Comparison of ENCODE assay signal across 8 cellular contexts in the genomic region with DNA sequence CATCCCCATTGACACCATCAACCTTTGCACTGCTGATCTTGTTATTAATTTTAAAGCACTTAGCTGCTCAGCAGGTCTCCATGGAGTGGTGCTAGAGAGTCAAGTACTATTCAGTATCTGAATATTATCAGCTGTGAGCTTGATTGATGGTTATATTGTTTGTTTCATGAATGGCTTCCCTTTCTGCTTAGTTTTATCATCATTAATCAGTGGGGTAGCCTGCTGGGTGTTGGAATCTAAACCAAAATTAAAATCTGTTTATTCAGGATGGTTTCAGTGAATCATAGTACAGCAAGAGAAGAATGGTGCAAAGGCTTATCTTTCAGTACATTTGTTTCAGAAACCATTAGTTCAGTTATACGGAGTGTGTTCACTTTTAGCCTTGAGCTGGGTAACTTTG. TPM values are rescaled to one million over a fixed set of nuclear protein-coding genes. Genes with fewer than 3 reads are reported as not detected.
A peak's percentile ranks its signal among the peaks of the same experiment; 100 is the strongest.
DNase-seq lines count a peak whose midpoint lies in the region; ATAC-seq and TF ChIP-seq lines count a peak whose summit lies in the region.

No MANE protein-coding gene starts in this region.

- no peak overlapping the region for H2AFZ ChIP-seq in PC-3 (ENCODE audit: low read length)

- no peaks in the 10 kb centered on the region for H3K36me3 ChIP-seq in PC-3 (ENCODE audit: low read depth, low read length)

- no peaks in the 10 kb centered on the region for H3K9me3 ChIP-seq in PC-3 (ENCODE audit: low read length)

- CTCF ChIA-PET in PC-3 (lab: Charles Lee), result interaction anchor here (0.6 to 1.3 kb wide), 6 partner anchors 14 to 72 kb away, joined by 3 to 10 read pairs (median 5); no protein-coding TSS in a partner anchor

- BruUV-seq in PC-3 (replicated peaks; lab: Mats Ljungman, UMichigan), result no TSS peak

- H4K20me1 ChIP-seq in PC-3 (ENCODE audit: low read length), result no peaks in the 10 kb centered on the region

- TF ChIP-seq CTCF in PC-3 (conservative IDR thresholded peaks at IDR 0.05; ENCODE audit: low read depth, low read length), result peak; percentile 82
- TF ChIP-seq CTCF in fibroblast of villous mesenchyme (IDR thresholded peaks at IDR 0.05; ENCODE audit: insufficient read depth, low read depth, low read length), result peak; percentile 41
- peak; percentile 61 for TF ChIP-seq CTCF in type B pancreatic cell (conservative IDR thresholded peaks at IDR 0.05)
- no peak for TF ChIP-seq CTCF in lower leg skin (IDR thresholded peaks at IDR 0.05)
- TF ChIP-seq CTCF in nephron progenitor cell (IDR thresholded peaks at IDR 0.05), result no peak

- H3K27me3 Mint-ChIP-seq in type B pancreatic cell, result no peaks in the 10 kb centered on the region
- peaks cover 3% of the 10 kb centered on the region for H3K27me3 Mint-ChIP-seq in nephron progenitor cell (ENCODE audit: low read depth, poor library complexity)

- H3K36me3 Mint-ChIP-seq in type B pancreatic cell (no peaks in the 10 kb centered on the region), nephron progenitor cell (ENCODE audit: low read depth) (no peaks in the 10 kb centered on the region)

- H3K4me3 ChIP-seq in PC-3 (ENCODE audit: low read length), result no peak overlapping the region
- H3K4me3 ChIP-seq in fibroblast of villous mesenchyme (ENCODE audit: low read depth, low read length), result no peak overlapping the region
- H3K4me3 ChIP-seq in lower leg skin (ENCODE audit: low read depth, poor library complexity, severe bottlenecking), result no peak overlapping the region

- no peak for TF ChIP-seq POLR2A in lower leg skin (IDR thresholded peaks at IDR 0.05)

- H3K9me3 Mint-ChIP-seq in type B pancreatic cell (no peaks in the 10 kb centered on the region), nephron progenitor cell (no peaks in the 10 kb centered on the region)

- H3F3A ChIP-seq in PC-3 (ENCODE audit: low read length, unreplicated experiment), result no peaks in the 10 kb centered on the region

- ATAC-seq in GM18867 (IDR thresholded peaks at IDR 0.05; ENCODE audit: unreplicated experiment) (peak; percentile 80), HG03571 (IDR thresholded peaks at IDR 0.05; ENCODE audit: unreplicated experiment) (peak; percentile 84), PC-3 (peak; percentile 85)

- 19 to 34% methylated on average over 1 of the region's 1 CpG for WGBS in lower leg skin, 2 donors

- no peak overlapping the region for H3K4me2 ChIP-seq in PC-3 (ENCODE audit: low read length)

- H3K4me1 Mint-ChIP-seq in type B pancreatic cell (ENCODE audit: unreplicated experiment) (peaks cover 3% of the 10 kb centered on the region), nephron progenitor cell (no peaks in the 10 kb centered on the region)

- H3K9me2 ChIP-seq in PC-3 (replicated peaks; ENCODE audit: low read length), result no peaks in the 10 kb centered on the region

- POLR2A ChIA-PET in PC-3 (lab: Charles Lee; ENCODE audit: unreplicated experiment), result no interaction called here

- intact Hi-C loops in PC-3 (cut with micrococcal nuclease), result loop anchor here (1.0 kb wide), 1 partner anchor 72 kb away; no protein-coding TSS in a partner anchor
- intact Hi-C loops in lower leg skin (cut with DNase I; ENCODE audit: low total_unique reads), result loop anchor here (2.0 kb wide), 1 partner anchor 72 kb away; no protein-coding TSS in a partner anchor

- H3K27me3 ChIP-seq in PC-3 (ENCODE audit: low read length), result no peaks in the 10 kb centered on the region

- H3K4me3 Mint-ChIP-seq in type B pancreatic cell (peak overlapping the region; percentile 60), nephron progenitor cell (no peak overlapping the region)

- no peaks in the 10 kb centered on the region for H3K79me2 ChIP-seq in PC-3 (ENCODE audit: low read length)

- H3K27ac Mint-ChIP-seq in type B pancreatic cell (peak overlapping the region; percentile 64), nephron progenitor cell (no peak overlapping the region)

- H3K4me1 ChIP-seq in PC-3 (ENCODE audit: insufficient read depth, low read length), result no peaks in the 10 kb centered on the region; the same call in 1 of the 2 replicates

- no peak overlapping the region for H3K27ac ChIP-seq in PC-3 (ENCODE audit: low read length)

- DNase-seq in Ammon's horn (ENCODE audit: low spot score) (peak; percentile 69), PC-3 (peak; percentile 69), fibroblast of villous mesenchyme (ENCODE audit: low read depth) (peak; percentile 19), type B pancreatic cell (ENCODE audit: extremely low spot score, unreplicated experiment) (no peak), lower leg skin (ENCODE audit: low spot score in 2 of 2) (no peak), nephron progenitor cell (no peak)

- no peak overlapping the region for H3K9ac ChIP-seq in PC-3 (ENCODE audit: low read length)

RNA-seq across cellular contexts. Expression of a gene that starts 42.5 kb away (rescaled TPM):
- total RNA-seq in PC-3 (2014; rRNA removed), result 3.0 and 3.5 TPM in 2 replicates
- not detected in 2 replicates for total RNA-seq in fibroblast of villous mesenchyme
- 102 and 382 TPM in 2 replicates for total RNA-seq in type B pancreatic cell (ENCODE audit: low replicate concordance)
- total RNA-seq in lower leg skin, result 100 to 1,000 TPM; 298 to 628 (median 352) TPM

Comparison
In these comparisons a context has a peak if more than half of its experiments do, and no peak if none do; other contexts are left out.
1. DNase-seq: peak in Ammon's horn (single experiment), PC-3 (single experiment) and fibroblast of villous mesenchyme (single experiment); none in type B pancreatic cell (single experiment), lower leg skin (0 of 2) and nephron progenitor cell (single experiment).
2. CTCF ChIP-seq: peak in PC-3 (single experiment), fibroblast of villous mesenchyme (single experiment) and type B pancreatic cell (single experiment); none in lower leg skin (0 of 3) and nephron progenitor cell (single experiment).
3. RNA of a gene that starts 42.5 kb away (total RNA-seq): 298 to 628 TPM in lower leg skin and 102 to 382 TPM in type B pancreatic cell; 3.0 to 3.5 TPM in PC-3 and not detected in fibroblast of villous mesenchyme; every median in the first group is over 10 times any median in the second.
4. Peak in every context shown above with its lines, with median percentiles within 50 percentile points of each other: ATAC-seq.